8 cellular contexts compared by ENCODE assay signal in the genomic region with DNA sequence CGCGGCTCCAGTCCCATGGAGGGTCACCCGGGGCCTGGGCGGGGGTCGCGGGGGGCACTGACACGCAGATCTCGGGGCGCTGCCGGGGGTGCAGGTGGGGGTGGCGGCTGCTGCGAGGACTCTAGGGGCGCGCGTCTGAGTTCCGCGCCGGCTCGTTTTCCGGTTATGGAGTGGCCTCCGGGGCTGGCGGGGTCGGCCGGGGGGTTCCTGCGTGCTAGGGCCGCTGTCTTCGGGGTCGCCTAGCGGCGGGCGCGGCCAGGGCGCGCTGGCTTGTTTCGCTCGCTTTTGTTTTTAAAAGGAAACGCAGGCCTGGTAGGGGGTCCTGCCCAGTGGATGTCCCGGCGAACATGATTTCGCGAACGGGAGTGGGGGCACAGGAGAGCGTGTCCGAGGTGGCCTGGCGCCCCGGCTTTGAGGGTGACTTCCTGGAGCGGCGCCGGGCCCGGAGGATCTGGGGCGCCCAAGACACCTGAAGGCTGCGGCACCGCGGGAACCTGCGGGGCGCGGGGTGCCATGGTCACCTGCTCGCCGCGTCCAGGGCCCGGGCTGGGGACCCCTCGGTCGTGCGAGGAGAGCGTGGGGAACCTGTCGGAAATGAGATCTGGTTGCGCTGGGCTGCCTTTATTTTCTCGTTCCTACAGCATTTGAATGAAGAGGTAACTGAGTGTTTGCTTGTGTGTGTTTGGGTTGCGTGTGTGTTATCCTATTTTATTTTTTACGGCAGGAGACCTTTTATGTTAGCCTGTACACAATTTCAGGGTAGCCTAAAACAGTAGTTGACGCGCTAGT. TPM values are rescaled to one million over a fixed set of nuclear protein-coding genes. Genes with fewer than 3 reads are reported as not detected.
A peak's percentile ranks its signal among the peaks of the same experiment; 100 is the strongest.
DNase-seq lines count a peak whose midpoint lies in the region; ATAC-seq and TF ChIP-seq lines count a peak whose summit lies in the region.

No MANE protein-coding gene starts in this region.

- no peaks in the 10 kb centered on the region for H3K9me3 ChIP-seq in adrenal gland (replicated peaks in 1 of 3)
- H3K9me3 ChIP-seq in iPS-15b (ENCODE audit: control insufficient read depth, insufficient read depth, low read length): no peaks in the 10 kb centered on the region

- H3K27ac ChIP-seq in adrenal gland: peak overlapping the region; percentile 24 to 95 (median 90)

- TF ChIP-seq CTCF in GM12875 (IDR thresholded peaks at IDR 0.05; ENCODE audit: borderline replicate concordance, insufficient read depth, low read depth, low read length): 0 out of 2 replicates have a peak, but pooled peaks have one; percentile 14
- TF ChIP-seq CTCF in adrenal gland (IDR thresholded peaks at IDR 0.05): peak in 2 of 6 experiments; percentile 10 to 14

- DNase-seq in RPMI8226: peak; percentile 48
- DNase-seq in adrenal gland: peak in 3 of 7 donors; percentile 22 to 55 (median 45)
- DNase-seq in stimulated activated CD4-positive, alpha-beta T cell treated with anti-CD3 and anti-CD28 coated beads, Interleukin-12 subunit alpha, Interleukin-12 subunit beta, amount 100 ng/mL, for 4 hours: peak; percentile 24
- no peak for DNase-seq in NCI-H1436 treated with DMSO at 0.1 percent for 48 hours (lab: John Stamatoyannopoulos, UW)
- DNase-seq in NCI-H1694 (lab: John Stamatoyannopoulos, UW): no peak

- intact Hi-C loops in adrenal gland (cut with DNase I): loop anchor here (5.0 to 10.0 kb wide), 4 partner anchors 72 to 321 kb away; no protein-coding TSS in a partner anchor

- peak overlapping the region; percentile 74 for H3K4me3 ChIP-seq in GM12875 (ENCODE audit: low read depth, low read length)
- H3K4me3 ChIP-seq in adrenal gland: peak overlapping the region; percentile 45 to 93 (median 68)
- H3K4me3 ChIP-seq in iPS-15b (ENCODE audit: low read depth, low read length): peak overlapping the region; percentile 80

- no peak for TF ChIP-seq POLR2A in adrenal gland (IDR thresholded peaks at IDR 0.05)

- no peaks in the 10 kb centered on the region for H3K27me3 ChIP-seq in adrenal gland
- peaks cover 23% of the 10 kb centered on the region for H3K27me3 ChIP-seq in iPS-15b (ENCODE audit: control insufficient read depth, insufficient read depth, low read length)

- peak overlapping the region; percentile 65 for H3K9ac ChIP-seq in iPS-15b (ENCODE audit: low read depth, low read length)

- peaks cover 0 to 13% of the 10 kb centered on the region in 2 donors for H3K36me3 ChIP-seq in adrenal gland (replicated peaks in 1 of 2)
- H3K36me3 ChIP-seq in iPS-15b (ENCODE audit: control insufficient read depth, insufficient read depth, low read length): no peaks in the 10 kb centered on the region

- WGBS in adrenal gland, 4 donors: 3 to 19% (median 3%) methylated on average over 5 to 72 of the region's 72 CpGs

- H3K4me1 ChIP-seq in adrenal gland (replicated peaks in 1 of 2) (peaks cover 0 to 29% of the 10 kb centered on the region in 2 donors), iPS-15b (ENCODE audit: control insufficient read depth, insufficient read depth, low read length) (peaks cover 23% of the 10 kb centered on the region)

- peak; percentile 26 for ATAC-seq in HG02678 (IDR thresholded peaks at IDR 0.05; ENCODE audit: unreplicated experiment)

RNA-seq across cellular contexts. Expression of a gene that starts 0.6 kb away (rescaled TPM):
- total RNA-seq in adrenal gland: 10 to 100 TPM; 38.5 to 66.8 (median 49.2) TPM
- 10 to 100 TPM; 26.2 to 38.8 (median 34.8) TPM for polyA plus RNA-seq in adrenal gland

Comparison
In these comparisons a context has a peak if more than half of its experiments do, and no peak if none do; other contexts are left out.
1. DNase-seq: peak in RPMI8226 (single experiment) and stimulated activated CD4-positive, alpha-beta T cell treated with anti-CD3 and anti-CD28 coated beads, Interleukin-12 subunit alpha, Interleukin-12 subunit beta, amount 100 ng/mL, for 4 hours (single experiment); none in NCI-H1436 treated with DMSO at 0.1 percent for 48 hours (single experiment) and NCI-H1694 (single experiment).
2. Peak in every context shown above with its lines, with median percentiles within 50 percentile points of each other: H3K4me3 ChIP-seq.